ENCODE assay signal across 1 cellular context in the genomic region with DNA sequence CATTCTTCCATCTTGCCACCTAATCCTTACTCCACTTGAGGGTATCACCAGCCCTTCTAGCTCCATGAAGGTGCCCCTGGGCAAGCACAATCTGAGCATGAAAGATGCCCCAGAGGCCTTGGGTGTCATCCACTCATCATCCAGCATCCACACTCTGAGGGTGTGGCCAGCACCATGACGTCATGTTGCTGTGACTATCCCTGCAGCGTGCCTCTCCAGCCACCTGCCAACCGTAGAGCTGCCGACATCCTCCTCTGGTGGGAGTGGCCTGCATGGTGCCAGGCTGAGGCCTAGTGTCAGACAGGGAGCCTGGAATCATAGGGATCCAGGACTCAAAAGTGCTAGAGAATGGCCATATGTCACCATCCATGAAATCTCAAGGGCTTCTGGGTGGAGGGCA.
TF ChIP-seq lines count a peak whose summit lies in the region.

No MANE protein-coding gene starts in this region.

TF ChIP-seq in HepG2, 621 proteins besides CTCF, POLR2A, EP300 and RAD21:
- TF ChIP-seq, protein P1, sequence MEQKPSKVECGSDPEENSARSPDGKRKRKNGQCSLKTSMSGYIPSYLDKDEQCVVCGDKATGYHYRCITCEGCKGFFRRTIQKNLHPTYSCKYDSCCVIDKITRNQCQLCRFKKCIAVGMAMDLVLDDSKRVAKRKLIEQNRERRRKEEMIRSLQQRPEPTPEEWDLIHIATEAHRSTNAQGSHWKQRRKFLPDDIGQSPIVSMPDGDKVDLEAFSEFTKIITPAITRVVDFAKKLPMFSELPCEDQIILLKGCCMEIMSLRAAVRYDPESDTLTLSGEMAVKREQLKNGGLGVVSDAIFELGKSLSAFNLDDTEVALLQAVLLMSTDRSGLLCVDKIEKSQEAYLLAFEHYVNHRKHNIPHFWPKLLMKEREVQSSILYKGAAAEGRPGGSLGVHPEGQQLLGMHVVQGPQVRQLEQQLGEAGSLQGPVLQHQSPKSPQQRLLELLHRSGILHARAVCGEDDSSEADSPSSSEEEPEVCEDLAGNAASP (CRISPR knock-in tag; IDR thresholded peaks at IDR 0.05; ENCODE audit: borderline replicate concordance), result no peak
- TF ChIP-seq ATF7 (IDR thresholded peaks at IDR 0.05), result peak; percentile 97
- TF ChIP-seq ATF7 (CRISPR knock-in tag; IDR thresholded peaks at IDR 0.05), result no peak
- TF ChIP-seq CREB1 (IDR thresholded peaks at IDR 0.05), result peak; percentile 92
- no peak for TF ChIP-seq CREB1 (CRISPR knock-in tag; IDR thresholded peaks at IDR 0.05)
